ENCODE assay signal across 8 cellular contexts in the genomic region with DNA sequence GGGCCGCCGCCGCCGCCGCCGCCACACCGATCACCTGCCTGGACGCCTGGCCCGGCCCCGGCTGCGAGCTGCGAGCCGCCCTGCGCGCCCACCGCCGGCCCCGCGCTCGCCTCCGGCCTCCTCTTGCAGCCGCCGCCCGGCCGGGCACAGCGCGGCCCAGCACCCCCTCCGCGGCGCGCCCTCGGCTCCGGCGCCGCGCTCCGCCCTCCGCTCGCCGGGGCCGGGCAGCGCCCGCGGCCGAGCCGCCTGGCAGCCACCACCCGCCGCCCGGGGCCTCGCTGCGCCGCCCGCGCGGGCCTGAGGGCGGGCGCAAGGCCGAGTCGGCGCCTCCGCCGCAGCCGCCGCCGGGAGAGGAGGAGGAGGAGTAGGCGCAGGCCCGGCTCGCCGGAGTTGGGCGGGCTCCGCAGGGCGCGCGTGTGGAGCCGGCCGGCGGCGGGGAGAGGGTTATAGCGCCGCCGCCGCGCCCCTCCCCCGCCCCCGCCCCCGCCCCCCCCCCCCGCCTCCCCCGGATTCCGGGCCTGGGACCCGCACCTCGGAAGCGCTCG. TPM values are rescaled to one million over a fixed set of nuclear protein-coding genes. Genes with fewer than 3 reads are reported as not detected.
DNase-seq lines count a peak whose midpoint lies in the region; ATAC-seq, FAIRE-seq and TF ChIP-seq lines count a peak whose summit lies in the region.

A gene (minus strand): TSS at position 418 of the 545 bp plus-strand sequence. CDS start 845 bp downstream, outside the sequence.

- POLR2A ChIA-PET in PC-3 (lab: Charles Lee; ENCODE audit: unreplicated experiment) = interaction anchor here (0.5 to 0.6 kb wide), 2 partner anchors 20 to 218 kb away, joined by 3 to 5 read pairs; no protein-coding TSS in a partner anchor

- FAIRE-seq in GM19239 (lab: Jason Lieb, UNC) = no peak

- H3K36me3 ChIP-seq in PC-3 (ENCODE audit: low read depth, low read length) (no peaks in the 10 kb centered on the region), kidney epithelial cell (ENCODE audit: control insufficient read depth, insufficient read depth, low read length) (no peaks in the 10 kb centered on the region)

- intact Hi-C loops in activated naive CD4-positive, alpha-beta T cell treated with anti-CD3 and anti-CD28 coated beads for 36 hours (cut with micrococcal nuclease) = loop anchor here (2.0 to 5.0 kb wide), 2 partner anchors 83 to 207 kb away; a partner anchor contains a TSS
- intact Hi-C loops in PC-3 (cut with micrococcal nuclease) = loop anchor here (2.0 to 5.0 kb wide), 4 partner anchors 19 to 208 kb away; a partner anchor contains a TSS

- no peaks in the 10 kb centered on the region for H3K9me2 ChIP-seq in PC-3 (replicated peaks; ENCODE audit: low read length)

- TF ChIP-seq CTCF in PC-3 (conservative IDR thresholded peaks at IDR 0.05; ENCODE audit: low read depth, low read length) = no peak
- no peak for TF ChIP-seq CTCF in kidney epithelial cell (IDR thresholded peaks at IDR 0.05; ENCODE audit: insufficient read depth, low read length, poor library complexity, severe bottlenecking)

- no peaks in the 10 kb centered on the region for H3F3A ChIP-seq in PC-3 (ENCODE audit: low read length, unreplicated experiment)

- no peak for DNase-seq in activated naive CD4-positive, alpha-beta T cell treated with anti-CD3 and anti-CD28 coated beads for 36 hours
- DNase-seq in activated naive CD4-positive, alpha-beta T cell (lab: John Stamatoyannopoulos, UW) = no peak
- DNase-seq in PC-3 = peak; percentile 51
- DNase-seq in central memory CD8-positive, alpha-beta T cell (ENCODE audit: low spot score in 2 of 2) = no peak
- DNase-seq in kidney epithelial cell (ENCODE audit: low read depth) = no peak
- DNase-seq in stimulated activated CD4-positive, alpha-beta T cell treated with anti-CD3 and anti-CD28 coated beads, Interleukin-2, amount 100 ng/mL, for 4 hours (ENCODE audit: low read depth) = peak; percentile 22
- no peak for DNase-seq in GM19239 (ENCODE audit: insufficient read length, low spot score)

- H3K36me3 Mint-ChIP-seq in activated naive CD4-positive, alpha-beta T cell treated with anti-CD3 and anti-CD28 coated beads for 36 hours (ENCODE audit: low read depth) = no peaks in the 10 kb centered on the region
- H3K36me3 Mint-ChIP-seq in central memory CD8-positive, alpha-beta T cell (ENCODE audit: insufficient read depth) = peaks cover 1% of the 10 kb centered on the region

- peaks cover 18% of the 10 kb centered on the region for H3K27me3 ChIP-seq in PC-3 (ENCODE audit: low read length)
- peaks cover 30% of the 10 kb centered on the region for H3K27me3 ChIP-seq in kidney epithelial cell (ENCODE audit: control insufficient read depth, insufficient read depth, low read length)

- peak within 1 kb of the TSS; percentile 98 for H3K4me2 ChIP-seq in PC-3 (ENCODE audit: low read length)

- peaks cover 18% of the 10 kb centered on the region for H3K4me1 Mint-ChIP-seq in activated naive CD4-positive, alpha-beta T cell treated with anti-CD3 and anti-CD28 coated beads for 36 hours (ENCODE audit: low read depth)
- H3K4me1 Mint-ChIP-seq in central memory CD8-positive, alpha-beta T cell = peaks cover 11% of the 10 kb centered on the region

- no peaks in the 10 kb centered on the region for H4K20me1 ChIP-seq in PC-3 (ENCODE audit: low read length)

- H3K4me1 ChIP-seq in PC-3 (ENCODE audit: insufficient read depth, low read length) = peaks cover 11% of the 10 kb centered on the region; the same call in 1 of the 2 replicates

- ATAC-seq in PC-3 (peak; percentile 28), GM18858 (IDR thresholded peaks at IDR 0.05; ENCODE audit: unreplicated experiment) (no peak)
- ATAC-seq in central memory CD8-positive, alpha-beta T cell (replicated peaks; ENCODE audit: extremely low read depth, poor library complexity, severe bottlenecking) = no peak

- peak within 1 kb of the TSS; percentile 43; the same call in 1 of the 2 replicates for H3K9ac ChIP-seq in PC-3 (ENCODE audit: low read length)

- no TSS peak for BruUV-seq in PC-3 (replicated peaks; lab: Mats Ljungman, UMichigan)

- no peaks in the 10 kb centered on the region for H3K9me3 ChIP-seq in PC-3 (ENCODE audit: low read length)

- H3K27ac Mint-ChIP-seq in activated naive CD4-positive, alpha-beta T cell treated with anti-CD3 and anti-CD28 coated beads for 36 hours = no peak within 1 kb of the TSS
- no peak within 1 kb of the TSS for H3K27ac Mint-ChIP-seq in central memory CD8-positive, alpha-beta T cell (ENCODE audit: low read depth)

- H2AFZ ChIP-seq in PC-3 (ENCODE audit: low read length) = peak within 1 kb of the TSS; percentile 71

- no peak within 1 kb of the TSS for H3K27ac ChIP-seq in PC-3 (ENCODE audit: low read length)

- H3K9me3 Mint-ChIP-seq in activated naive CD4-positive, alpha-beta T cell treated with anti-CD3 and anti-CD28 coated beads for 36 hours = no peaks in the 10 kb centered on the region
- H3K9me3 Mint-ChIP-seq in central memory CD8-positive, alpha-beta T cell = no peaks in the 10 kb centered on the region

- H3K79me2 ChIP-seq in PC-3 (ENCODE audit: low read length) = peaks cover 35% of the 10 kb centered on the region

- peaks cover 30% of the 10 kb centered on the region for H3K27me3 Mint-ChIP-seq in activated naive CD4-positive, alpha-beta T cell treated with anti-CD3 and anti-CD28 coated beads for 36 hours (ENCODE audit: low read depth)
- H3K27me3 Mint-ChIP-seq in central memory CD8-positive, alpha-beta T cell = peaks cover 41% of the 10 kb centered on the region

- H3K4me3 Mint-ChIP-seq in activated naive CD4-positive, alpha-beta T cell treated with anti-CD3 and anti-CD28 coated beads for 36 hours = peak within 1 kb of the TSS; percentile 81
- H3K4me3 Mint-ChIP-seq in central memory CD8-positive, alpha-beta T cell = peak within 1 kb of the TSS; percentile 68

- H3K4me3 ChIP-seq in PC-3 (ENCODE audit: low read length) (peak within 1 kb of the TSS; percentile 95), kidney epithelial cell (ENCODE audit: low read depth, low read length) (peak within 1 kb of the TSS; percentile 61)

- CTCF ChIA-PET in activated naive CD4-positive, alpha-beta T cell treated with anti-CD3 and anti-CD28 coated beads for 36 hours (lab: Charles Lee) = no interaction called here
- CTCF ChIA-PET in PC-3 (lab: Charles Lee) = interaction anchor here (0.7 kb wide), 1 partner anchor 267 kb away, joined by 5 read pairs; no protein-coding TSS in a partner anchor

RNA-seq across cellular contexts. Expression of the gene that starts here (rescaled TPM):
- total RNA-seq in activated naive CD4-positive, alpha-beta T cell treated with anti-CD3 and anti-CD28 coated beads for 36 hours = 1 to 10 TPM; 7.7 TPM
- 16.1 and 18.4 TPM in 2 replicates for total RNA-seq in PC-3 (2014; rRNA removed)
- total RNA-seq in kidney epithelial cell = 65.6 and 92.4 TPM in 2 replicates

Comparison
In these comparisons a context has a peak if more than half of its experiments do, and no peak if none do; other contexts are left out.
1. DNase-seq: peak in PC-3 (single experiment) and stimulated activated CD4-positive, alpha-beta T cell treated with anti-CD3 and anti-CD28 coated beads, Interleukin-2, amount 100 ng/mL, for 4 hours (single experiment); none in activated naive CD4-positive, alpha-beta T cell treated with anti-CD3 and anti-CD28 coated beads for 36 hours (single experiment), activated naive CD4-positive, alpha-beta T cell (0 of 4), central memory CD8-positive, alpha-beta T cell (0 of 2), kidney epithelial cell (single experiment) and GM19239 (single experiment).